In the genomic region with DNA sequence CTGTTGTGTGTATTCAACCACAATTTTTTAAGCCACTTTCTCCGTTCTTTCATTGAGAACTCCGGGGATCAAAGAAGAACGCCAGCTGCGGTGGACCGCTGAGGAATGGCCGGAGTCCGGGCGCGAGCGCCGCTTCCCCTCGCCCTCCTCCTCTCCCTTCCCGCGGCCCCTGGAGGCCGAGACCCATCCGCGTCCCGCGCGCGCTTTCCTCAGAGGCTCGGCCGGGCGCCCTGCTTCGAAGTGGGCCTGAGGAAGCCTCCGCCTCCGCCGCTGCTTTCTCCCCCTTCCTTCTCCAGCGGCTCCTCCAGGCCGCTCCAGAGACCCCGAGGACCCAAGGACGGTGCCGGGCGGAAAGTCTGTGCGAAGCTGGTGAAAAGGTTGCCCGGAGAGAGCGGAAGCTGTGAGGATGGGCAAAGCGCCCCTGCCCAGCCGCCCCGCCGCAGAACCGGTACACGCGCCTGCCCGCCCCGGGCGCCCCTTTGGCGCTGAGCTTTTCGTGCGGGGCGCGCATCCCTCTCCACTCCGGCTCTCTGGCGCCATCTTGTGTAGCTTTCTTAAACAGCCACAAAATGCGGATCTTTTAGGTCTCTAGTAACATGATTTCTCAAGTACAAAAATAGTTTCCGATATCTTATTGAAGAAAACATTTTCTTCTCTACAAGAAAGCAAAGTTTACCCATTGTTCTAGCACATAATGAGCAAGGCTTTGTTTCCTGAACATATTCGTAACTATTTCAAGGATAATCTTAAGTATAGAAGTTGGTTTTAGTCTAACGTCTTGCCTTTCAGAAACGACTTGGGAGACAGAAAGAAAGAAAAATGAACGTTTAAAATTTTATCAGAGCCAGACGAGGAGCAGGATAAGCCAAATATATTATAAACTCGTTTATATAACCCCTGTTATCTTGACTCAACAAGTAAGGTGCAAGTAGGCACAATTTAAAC, we compare ENCODE assay signal across 8 cellular contexts. TPM values are rescaled to one million over a fixed set of nuclear protein-coding genes. Genes with fewer than 3 reads are reported as not detected.
DNase-seq lines count a peak whose midpoint lies in the region; ATAC-seq, FAIRE-seq and TF ChIP-seq lines count a peak whose summit lies in the region.

No MANE protein-coding gene starts in this region.

- H3K27ac ChIP-seq in caudate nucleus (ENCODE audit: low read depth, low read length), result peak overlapping the region; percentile 33

- H3K27me3 Mint-ChIP-seq in WTC11 (ENCODE audit: low read depth), result peaks cover 45% of the 10 kb centered on the region

- TF ChIP-seq CTCF in WTC11 (IDR thresholded peaks at IDR 0.05), result peak; percentile 77

- CTCF ChIA-PET in WTC11 (lab: Charles Lee), result interaction anchor here (0.6 to 1.5 kb wide), 44 partner anchors 8 to 637 kb away, joined by 3 to 44 read pairs (median 4); partner anchors contain the start of gene ST8SIA2

- peak; percentile 91 for DNase-seq in DMS 273 (lab: John Stamatoyannopoulos, UW; ENCODE audit: unreplicated experiment)
- DNase-seq in DMS 273 treated with DMSO at 0.1 percent for 48 hours (lab: John Stamatoyannopoulos, UW), result no peak
- DNase-seq in NCI-H2196 (lab: John Stamatoyannopoulos, UW; ENCODE audit: unreplicated experiment), result peak; percentile 75
- peak; percentile 82 for DNase-seq in WTC11 (ENCODE audit: low spot score)
- DNase-seq in caudate nucleus (lab: John Stamatoyannopoulos, UW), result peak in 57 of 61 donors; percentile 5 to 84 (median 61)
- DNase-seq in stimulated activated CD4-positive, alpha-beta T cell treated with anti-CD3 and anti-CD28 coated beads, Interleukin-12 subunit alpha, Interleukin-12 subunit beta, amount 100 ng/mL, for 24 hours (ENCODE audit: low read depth in 2 of 2), result peak; percentile 39 to 76

- no peak overlapping the region for H3K27ac Mint-ChIP-seq in WTC11

- peaks cover 8% of the 10 kb centered on the region for H3K36me3 Mint-ChIP-seq in WTC11

- peaks cover 18% of the 10 kb centered on the region for H3K4me1 Mint-ChIP-seq in WTC11

- peaks cover 15% of the 10 kb centered on the region for H3K9me3 Mint-ChIP-seq in WTC11

- peak overlapping the region; percentile 73 for H3K4me3 Mint-ChIP-seq in WTC11

- POLR2A ChIA-PET in WTC11 (lab: Charles Lee), result interaction anchor here (0.7 to 0.9 kb wide), 2 partner anchors 66 to 320 kb away, joined by 3 read pairs; no protein-coding TSS in a partner anchor

- peak; percentile 80 for ATAC-seq in HG02943 (IDR thresholded peaks at IDR 0.05; ENCODE audit: low read depth, unreplicated experiment)
- ATAC-seq in WTC11, result peak; percentile 66

- peak; percentile 47 for FAIRE-seq in islet of Langerhans (lab: Jason Lieb, UNC)

TF ChIP-seq in WTC11, 78 proteins besides CTCF, POLR2A, EP300 and RAD21 (continues in another document):
- TF ChIP-seq IRF1 (CRISPR knock-in tag; IDR thresholded peaks at IDR 0.05) (no peak), SOX15 (CRISPR knock-in tag; IDR thresholded peaks at IDR 0.05) (no peak), TP53 (CRISPR knock-in tag; IDR thresholded peaks at IDR 0.05) (no peak), NFYB (CRISPR knock-in tag; conservative IDR thresholded peaks at IDR 0.05; ENCODE audit: low read depth) (0 out of 2 replicates have a peak, but pooled peaks have one; percentile 12), SP1 (CRISPR knock-in tag; conservative IDR thresholded peaks at IDR 0.05) (peak; percentile 44; the same call in 1 of the 2 replicates), ZNF396 (CRISPR knock-in tag; IDR thresholded peaks at IDR 0.05; ENCODE audit: borderline replicate concordance) (no peak), RELA (CRISPR knock-in tag; IDR thresholded peaks at IDR 0.05; ENCODE audit: borderline replicate concordance) (no peak), ZNF423 (CRISPR knock-in tag; IDR thresholded peaks at IDR 0.05) (no peak), NR2C2 (CRISPR knock-in tag; IDR thresholded peaks at IDR 0.05) (no peak), ZNF317 (CRISPR knock-in tag; IDR thresholded peaks at IDR 0.05; ENCODE audit: borderline replicate concordance, low read depth) (no peak), EMX1 (CRISPR knock-in tag; IDR thresholded peaks at IDR 0.05) (no peak), ESRRA (CRISPR knock-in tag; IDR thresholded peaks at IDR 0.05; ENCODE audit: borderline replicate concordance) (no peak), NFATC4 (CRISPR knock-in tag; IDR thresholded peaks at IDR 0.05) (no peak), CREM (CRISPR knock-in tag; IDR thresholded peaks at IDR 0.05) (0 out of 2 replicates have a peak, but pooled peaks have one; percentile 58), FOXJ3 (CRISPR knock-in tag; IDR thresholded peaks at IDR 0.05; ENCODE audit: borderline replicate concordance) (no peak), NFE2L1 (CRISPR knock-in tag; IDR thresholded peaks at IDR 0.05) (no peak), SMAD3 (CRISPR knock-in tag; IDR thresholded peaks at IDR 0.05; ENCODE audit: borderline replicate concordance) (no peak), MYBL2 (CRISPR knock-in tag; IDR thresholded peaks at IDR 0.05) (0 out of 2 replicates have a peak, but pooled peaks have one; percentile 77), ZBTB21 (CRISPR knock-in tag; IDR thresholded peaks at IDR 0.05; ENCODE audit: borderline replicate concordance) (no peak), TCF7 (CRISPR knock-in tag; IDR thresholded peaks at IDR 0.05; ENCODE audit: low read depth) (no peak), NR1H2 (CRISPR knock-in tag; IDR thresholded peaks at IDR 0.05) (no peak)
- TF ChIP-seq, protein P1, sequence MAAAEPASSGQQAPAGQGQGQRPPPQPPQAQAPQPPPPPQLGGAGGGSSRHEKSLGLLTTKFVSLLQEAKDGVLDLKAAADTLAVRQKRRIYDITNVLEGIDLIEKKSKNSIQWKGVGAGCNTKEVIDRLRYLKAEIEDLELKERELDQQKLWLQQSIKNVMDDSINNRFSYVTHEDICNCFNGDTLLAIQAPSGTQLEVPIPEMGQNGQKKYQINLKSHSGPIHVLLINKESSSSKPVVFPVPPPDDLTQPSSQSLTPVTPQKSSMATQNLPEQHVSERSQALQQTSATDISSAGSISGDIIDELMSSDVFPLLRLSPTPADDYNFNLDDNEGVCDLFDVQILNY (CRISPR knock-in tag; IDR thresholded peaks at IDR 0.05), result peak; percentile 67; the same call in 1 of the 2 replicates
- TF ChIP-seq, protein P2, sequence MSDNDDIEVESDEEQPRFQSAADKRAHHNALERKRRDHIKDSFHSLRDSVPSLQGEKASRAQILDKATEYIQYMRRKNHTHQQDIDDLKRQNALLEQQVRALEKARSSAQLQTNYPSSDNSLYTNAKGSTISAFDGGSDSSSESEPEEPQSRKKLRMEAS (CRISPR knock-in tag; IDR thresholded peaks at IDR 0.05), result 0 out of 2 replicates have a peak, but pooled peaks have one; percentile 52
- TF ChIP-seq, protein P3, sequence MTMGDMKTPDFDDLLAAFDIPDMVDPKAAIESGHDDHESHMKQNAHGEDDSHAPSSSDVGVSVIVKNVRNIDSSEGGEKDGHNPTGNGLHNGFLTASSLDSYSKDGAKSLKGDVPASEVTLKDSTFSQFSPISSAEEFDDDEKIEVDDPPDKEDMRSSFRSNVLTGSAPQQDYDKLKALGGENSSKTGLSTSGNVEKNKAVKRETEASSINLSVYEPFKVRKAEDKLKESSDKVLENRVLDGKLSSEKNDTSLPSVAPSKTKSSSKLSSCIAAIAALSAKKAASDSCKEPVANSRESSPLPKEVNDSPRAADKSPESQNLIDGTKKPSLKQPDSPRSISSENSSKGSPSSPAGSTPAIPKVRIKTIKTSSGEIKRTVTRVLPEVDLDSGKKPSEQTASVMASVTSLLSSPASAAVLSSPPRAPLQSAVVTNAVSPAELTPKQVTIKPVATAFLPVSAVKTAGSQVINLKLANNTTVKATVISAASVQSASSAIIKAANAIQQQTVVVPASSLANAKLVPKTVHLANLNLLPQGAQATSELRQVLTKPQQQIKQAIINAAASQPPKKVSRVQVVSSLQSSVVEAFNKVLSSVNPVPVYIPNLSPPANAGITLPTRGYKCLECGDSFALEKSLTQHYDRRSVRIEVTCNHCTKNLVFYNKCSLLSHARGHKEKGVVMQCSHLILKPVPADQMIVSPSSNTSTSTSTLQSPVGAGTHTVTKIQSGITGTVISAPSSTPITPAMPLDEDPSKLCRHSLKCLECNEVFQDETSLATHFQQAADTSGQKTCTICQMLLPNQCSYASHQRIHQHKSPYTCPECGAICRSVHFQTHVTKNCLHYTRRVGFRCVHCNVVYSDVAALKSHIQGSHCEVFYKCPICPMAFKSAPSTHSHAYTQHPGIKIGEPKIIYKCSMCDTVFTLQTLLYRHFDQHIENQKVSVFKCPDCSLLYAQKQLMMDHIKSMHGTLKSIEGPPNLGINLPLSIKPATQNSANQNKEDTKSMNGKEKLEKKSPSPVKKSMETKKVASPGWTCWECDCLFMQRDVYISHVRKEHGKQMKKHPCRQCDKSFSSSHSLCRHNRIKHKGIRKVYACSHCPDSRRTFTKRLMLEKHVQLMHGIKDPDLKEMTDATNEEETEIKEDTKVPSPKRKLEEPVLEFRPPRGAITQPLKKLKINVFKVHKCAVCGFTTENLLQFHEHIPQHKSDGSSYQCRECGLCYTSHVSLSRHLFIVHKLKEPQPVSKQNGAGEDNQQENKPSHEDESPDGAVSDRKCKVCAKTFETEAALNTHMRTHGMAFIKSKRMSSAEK (CRISPR knock-in tag; IDR thresholded peaks at IDR 0.05; ENCODE audit: borderline replicate concordance), result no peak; the same call in 1 of the 2 replicates
- TF ChIP-seq, protein P4, sequence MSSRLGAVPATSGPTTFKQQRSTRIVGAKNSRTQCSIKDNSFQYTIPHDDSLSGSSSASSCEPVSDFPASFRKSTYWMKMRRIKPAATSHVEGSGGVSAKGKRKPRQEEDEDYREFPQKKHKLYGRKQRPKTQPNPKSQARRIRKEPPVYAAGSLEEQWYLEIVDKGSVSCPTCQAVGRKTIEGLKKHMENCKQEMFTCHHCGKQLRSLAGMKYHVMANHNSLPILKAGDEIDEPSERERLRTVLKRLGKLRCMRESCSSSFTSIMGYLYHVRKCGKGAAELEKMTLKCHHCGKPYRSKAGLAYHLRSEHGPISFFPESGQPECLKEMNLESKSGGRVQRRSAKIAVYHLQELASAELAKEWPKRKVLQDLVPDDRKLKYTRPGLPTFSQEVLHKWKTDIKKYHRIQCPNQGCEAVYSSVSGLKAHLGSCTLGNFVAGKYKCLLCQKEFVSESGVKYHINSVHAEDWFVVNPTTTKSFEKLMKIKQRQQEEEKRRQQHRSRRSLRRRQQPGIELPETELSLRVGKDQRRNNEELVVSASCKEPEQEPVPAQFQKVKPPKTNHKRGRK (CRISPR knock-in tag; IDR thresholded peaks at IDR 0.05; ENCODE audit: borderline replicate concordance), result no peak

RNA-seq across cellular contexts. Expression of gene FAM174B, which starts 59.2 kb away (rescaled TPM):
- total RNA-seq in WTC11 (2021), result 19.0 to 22.1 TPM (median 21.8 TPM) in 3 replicates
